Comparison of ENCODE assay signal across 8 cellular contexts in genomic region chr20:47181056-47181862, GRCh38.
DNase-seq lines count a peak whose midpoint lies in the region; ATAC-seq and TF ChIP-seq lines count a peak whose summit lies in the region.

No MANE protein-coding gene starts in this region.

- H3K4me2 ChIP-seq in DND-41 (ENCODE audit: insufficient read depth, low read length) (no peak overlapping the region), hepatocyte (no peak overlapping the region)

- no peak overlapping the region for H3K27ac ChIP-seq in DND-41 (ENCODE audit: low read length)
- H3K27ac ChIP-seq in hepatocyte: no peak overlapping the region
- no peak overlapping the region for H3K27ac ChIP-seq in suprapubic skin

- no peaks in the 10 kb centered on the region for H3K36me3 ChIP-seq in DND-41 (ENCODE audit: insufficient read depth, low read length)
- H3K36me3 ChIP-seq in hepatocyte (replicated peaks; ENCODE audit: insufficient read depth, low read depth): no peaks in the 10 kb centered on the region
- no peaks in the 10 kb centered on the region for H3K36me3 ChIP-seq in suprapubic skin

- no peaks in the 10 kb centered on the region for H3K9me2 ChIP-seq in hepatocyte (replicated peaks; ENCODE audit: insufficient read depth)

- H4K20me1 ChIP-seq in DND-41 (ENCODE audit: insufficient read depth, low read length) (no peaks in the 10 kb centered on the region), hepatocyte (ENCODE audit: insufficient read depth, poor library complexity, severe bottlenecking) (no peaks in the 10 kb centered on the region)

- ATAC-seq in DND-41 (ENCODE audit: insufficient read depth, low read depth) (peak; percentile 87), SK-N-SH treated with all-trans-retinoic acid at 6 μM for 48 hours (peak; percentile 88), HG02798 (IDR thresholded peaks at IDR 0.05; ENCODE audit: poor library complexity, unreplicated experiment) (no peak), HG03354 (IDR thresholded peaks at IDR 0.05; ENCODE audit: poor library complexity, severe bottlenecking, unreplicated experiment) (no peak), HG02642 (IDR thresholded peaks at IDR 0.05; ENCODE audit: poor library complexity, unreplicated experiment) (no peak)

- H2AFZ ChIP-seq in DND-41 (ENCODE audit: low read depth, low read length) (peak overlapping the region; percentile 57), hepatocyte (no peak overlapping the region)

- 70% methylated on average over 5 of the region's 5 CpGs for WGBS in hepatocyte (ENCODE audit: low lambda C conversion rate, missing lambda C conversion rate)
- 74% methylated on average over 5 of the region's 5 CpGs for WGBS in suprapubic skin

- TF ChIP-seq EP300 in suprapubic skin (IDR thresholded peaks at IDR 0.05): no peak

- no peaks in the 10 kb centered on the region for H3K4me1 ChIP-seq in DND-41 (ENCODE audit: insufficient read depth, low read length)
- no peaks in the 10 kb centered on the region for H3K4me1 ChIP-seq in hepatocyte (ENCODE audit: insufficient read depth)
- no peaks in the 10 kb centered on the region for H3K4me1 ChIP-seq in suprapubic skin

- peaks cover 6% of the 10 kb centered on the region for H3K27me3 ChIP-seq in DND-41 (ENCODE audit: insufficient read depth, low read length, poor library complexity)
- H3K27me3 ChIP-seq in hepatocyte: no peaks in the 10 kb centered on the region
- H3K27me3 ChIP-seq in suprapubic skin: no peaks in the 10 kb centered on the region

- H3K4me3 ChIP-seq in DND-41 (ENCODE audit: low read depth in 1 of 2, low read length in 2 of 2) (no peak overlapping the region), hepatocyte (no peak overlapping the region), suprapubic skin (no peak overlapping the region)

- H3K9me3 ChIP-seq in DND-41 (ENCODE audit: insufficient read depth, low read length, severe bottlenecking): no peaks in the 10 kb centered on the region
- no peaks in the 10 kb centered on the region for H3K9me3 ChIP-seq in hepatocyte (ENCODE audit: low read depth)
- no peaks in the 10 kb centered on the region for H3K9me3 ChIP-seq in suprapubic skin

- H3K9ac ChIP-seq in DND-41 (ENCODE audit: low read depth, low read length): no peak overlapping the region

- peak; percentile 34 for DNase-seq in DND-41
- peak; percentile 96 for DNase-seq in HPDE6-E6E7 (ENCODE audit: extremely low spot score)
- peak; percentile 60 for DNase-seq in hepatocyte (ENCODE audit: low spot score)
- no peak for DNase-seq in suprapubic skin (ENCODE audit: low spot score in 2 of 2)

- TF ChIP-seq CTCF in DND-41 (IDR thresholded peaks at IDR 0.05; ENCODE audit: borderline replicate concordance, extremely low read depth, low read length, poor library complexity, severe bottlenecking) (no peak), hepatocyte (IDR thresholded peaks at IDR 0.05; ENCODE audit: poor library complexity) (no peak), suprapubic skin (IDR thresholded peaks at IDR 0.05) (no peak)

- TF ChIP-seq POLR2A in suprapubic skin (IDR thresholded peaks at IDR 0.05): no peak

- H3K79me2 ChIP-seq in DND-41 (ENCODE audit: insufficient read depth, low read length) (no peaks in the 10 kb centered on the region), hepatocyte (no peaks in the 10 kb centered on the region)

TF ChIP-seq in SK-N-SH treated with all-trans-retinoic acid at 6 μM for 48 hours, 23 proteins besides CTCF, POLR2A, EP300 and RAD21:
- no peak for TF ChIP-seq ZNF8 (CRISPR knock-in tag; IDR thresholded peaks at IDR 0.05)
- TF ChIP-seq, protein P1, sequence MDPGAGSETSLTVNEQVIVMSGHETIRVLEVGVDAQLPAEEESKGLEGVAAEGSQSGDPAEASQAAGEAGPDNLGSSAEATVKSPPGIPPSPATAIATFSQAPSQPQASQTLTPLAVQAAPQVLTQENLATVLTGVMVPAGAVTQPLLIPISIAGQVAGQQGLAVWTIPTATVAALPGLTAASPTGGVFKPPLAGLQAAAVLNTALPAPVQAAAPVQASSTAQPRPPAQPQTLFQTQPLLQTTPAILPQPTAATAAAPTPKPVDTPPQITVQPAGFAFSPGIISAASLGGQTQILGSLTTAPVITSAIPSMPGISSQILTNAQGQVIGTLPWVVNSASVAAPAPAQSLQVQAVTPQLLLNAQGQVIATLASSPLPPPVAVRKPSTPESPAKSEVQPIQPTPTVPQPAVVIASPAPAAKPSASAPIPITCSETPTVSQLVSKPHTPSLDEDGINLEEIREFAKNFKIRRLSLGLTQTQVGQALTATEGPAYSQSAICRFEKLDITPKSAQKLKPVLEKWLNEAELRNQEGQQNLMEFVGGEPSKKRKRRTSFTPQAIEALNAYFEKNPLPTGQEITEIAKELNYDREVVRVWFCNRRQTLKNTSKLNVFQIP (CRISPR knock-in tag; IDR thresholded peaks at IDR 0.05; ENCODE audit: borderline replicate concordance, low read depth): no peak
- no peak for TF ChIP-seq BACH2 (CRISPR knock-in tag; IDR thresholded peaks at IDR 0.05; ENCODE audit: borderline replicate concordance)
- TF ChIP-seq OSR1 (CRISPR knock-in tag; IDR thresholded peaks at IDR 0.05): no peak
- TF ChIP-seq PPARA (CRISPR knock-in tag; IDR thresholded peaks at IDR 0.05; ENCODE audit: borderline replicate concordance): no peak
- TF ChIP-seq ZNF70 (CRISPR knock-in tag; IDR thresholded peaks at IDR 0.05): peak; percentile 90

Comparison
In these comparisons a context has a peak if more than half of its experiments do, and no peak if none do; other contexts are left out.
1. ATAC-seq: peak in DND-41 (single experiment) and SK-N-SH treated with all-trans-retinoic acid at 6 μM for 48 hours (single experiment); none in HG02798 (single experiment), HG03354 (single experiment) and HG02642 (single experiment).
2. DNase-seq: peak in DND-41 (single experiment), HPDE6-E6E7 (single experiment) and hepatocyte (single experiment); none in suprapubic skin (0 of 2).